ENCODE assay signal across 9 cellular contexts in the genomic region with DNA sequence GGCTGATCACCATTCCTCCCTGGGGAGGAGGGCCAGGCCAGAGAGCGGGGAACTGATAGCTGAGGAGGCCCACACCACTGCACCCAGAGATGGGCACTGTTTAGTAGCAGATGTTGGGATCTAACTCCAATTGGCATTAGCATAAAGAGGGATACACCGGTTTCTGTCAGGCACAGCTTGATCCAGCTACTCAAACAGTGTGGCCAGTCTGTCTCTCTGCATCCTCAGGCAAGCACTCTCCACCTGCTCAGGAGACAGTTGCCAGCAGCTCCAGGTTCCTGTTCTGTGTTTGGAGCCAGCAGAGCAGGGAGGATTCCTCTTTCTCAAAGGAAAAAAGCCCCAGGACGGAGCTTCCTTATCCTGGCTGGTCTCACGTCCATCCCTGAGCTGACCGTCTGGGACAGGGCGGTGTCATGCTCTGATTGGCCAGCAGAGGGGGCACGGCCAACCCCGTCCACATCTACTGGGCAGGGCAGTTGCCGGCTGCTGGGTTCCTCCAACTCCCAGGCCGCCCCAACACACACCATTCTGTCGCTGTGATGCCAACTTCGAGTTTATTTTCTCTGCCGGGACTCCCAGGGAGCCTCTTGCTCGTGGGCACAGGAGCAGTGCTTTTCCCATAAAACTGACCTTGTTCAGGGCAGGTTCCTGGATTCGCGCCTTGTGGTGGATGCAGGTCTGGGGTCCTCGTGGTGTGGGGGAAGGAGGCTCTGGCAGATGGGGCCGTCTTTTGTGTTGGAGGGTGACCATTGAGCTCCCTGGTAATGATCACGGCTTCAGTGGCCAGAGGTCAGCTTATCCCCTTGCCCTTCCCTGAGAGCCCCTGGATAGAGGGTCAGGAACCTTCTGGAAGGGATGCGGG. TPM values are rescaled to one million over a fixed set of nuclear protein-coding genes. Genes with fewer than 3 reads are reported as not detected.
A peak's percentile ranks its signal among the peaks of the same experiment; 100 is the strongest.
DNase-seq lines count a peak whose midpoint lies in the region; TF ChIP-seq lines count a peak whose summit lies in the region.
"Had no signal": no experiment of that assay in that cellular context is flagged by ENCODE, and none has a peak within 500 bp of the region (broad histone marks: within the 10 kb centered on the region; RNA-seq: fewer than 3 reads in every experiment).

No MANE protein-coding gene starts in this region.

- in situ Hi-C loops in ACHN (cut with HindIII; ENCODE audit: low pct_ligation_motif_present, low pct_unique_long_range_greater_than_20kb, low sequenced_read_pairs), result no loop called here

- H3K36me3 ChIP-seq in GM06990 (ENCODE audit: control insufficient read depth, insufficient read depth, low read length) (no peaks in the 10 kb centered on the region), Peyer's patch (no peaks in the 10 kb centered on the region)

- peaks cover 0 to 4% (median 0%) of the 10 kb centered on the region in 4 donors for H3K4me1 ChIP-seq in Peyer's patch

- H3K27ac ChIP-seq in Peyer's patch, result no peak overlapping the region
- H3K27ac ChIP-seq: epithelial cell of prostate had no signal

- H3K9me3 ChIP-seq in Peyer's patch, result no peaks in the 10 kb centered on the region

- TF ChIP-seq POLR2A in Peyer's patch (IDR thresholded peaks at IDR 0.05), result no peak

- H3K27me3 ChIP-seq in GM06990 (replicated peaks; ENCODE audit: control insufficient read depth, insufficient read depth, low read length) (no peaks in the 10 kb centered on the region; the same call in 1 of the 2 replicates), Peyer's patch (no peaks in the 10 kb centered on the region)

- no peak overlapping the region for H3K4me3 ChIP-seq in GM06990 (replicated peaks; ENCODE audit: low read depth, low read length)
- no peak overlapping the region for H3K4me3 ChIP-seq in Peyer's patch

- TF ChIP-seq CTCF in GM06990 (IDR thresholded peaks at IDR 0.05; ENCODE audit: insufficient read depth, low read length, poor library complexity, severe bottlenecking) (peak; percentile 82), Peyer's patch (IDR thresholded peaks at IDR 0.05) (peak; percentile 47 to 67 (median 59))

- DNase-seq in ACHN (peak; percentile 3), GM06990 (ENCODE audit: extremely low read depth, insufficient read length) (peak; percentile 24), Peyer's patch (peak; percentile 19 to 70 (median 67)), epidermal melanocyte (ENCODE audit: insufficient read length, low spot score) (peak; percentile 65), midbrain (lab: John Stamatoyannopoulos, UW) (peak; percentile 55), NCI-H2227 (lab: John Stamatoyannopoulos, UW; ENCODE audit: unreplicated experiment) (no peak), GM19240 (ENCODE audit: insufficient read length, low spot score) (no peak)
- no peak for DNase-seq in effector CD4-positive, alpha-beta T cell

RNA-seq across cellular contexts. Expression of a gene that starts 47.9 kb away (rescaled TPM):
- total RNA-seq in Peyer's patch, result 10 to 100 TPM in 2 of 4 donors, 1 to 10 TPM in 2; 4.9 to 97.4 (median 11.9) TPM

Comparison
In these comparisons a context has a peak if more than half of its experiments do, and no peak if none do; other contexts are left out.
1. DNase-seq: peak in ACHN (single experiment), GM06990 (single experiment), Peyer's patch (3 of 3), epidermal melanocyte (single experiment) and midbrain (single experiment); none in NCI-H2227 (single experiment), effector CD4-positive, alpha-beta T cell (single experiment) and GM19240 (single experiment).